1 cellular context compared by ENCODE assay signal in genomic region chr12:38898001-38898684, GRCh38.
TF ChIP-seq lines count a peak whose summit lies in the region.

No MANE protein-coding gene starts in this region.

TF ChIP-seq in GM12878, 131 proteins besides CTCF, POLR2A, EP300 and RAD21:
- no peak for TF ChIP-seq EGR1 (IDR thresholded peaks at IDR 0.05; ENCODE audit: borderline replicate concordance in 1 of 2, low read depth in 2 of 2, low read length in 2 of 2)
- TF ChIP-seq STAT3 (IDR thresholded peaks at IDR 0.05; ENCODE audit: low read depth, low read length): no peak
- no peak for TF ChIP-seq RELB (IDR thresholded peaks at IDR 0.05; ENCODE audit: low read depth)
- no peak for TF ChIP-seq TBL1XR1 (IDR thresholded peaks at IDR 0.05; ENCODE audit: low read depth, low read length)
- TF ChIP-seq SPI1 (IDR thresholded peaks at IDR 0.05; ENCODE audit: borderline replicate concordance, insufficient read depth, low read depth, low read length): no peak
- TF ChIP-seq E2F8 (IDR thresholded peaks at IDR 0.05; ENCODE audit: low read depth, partially characterized antibody): no peak
- no peak for TF ChIP-seq POLR2AphosphoS2 (IDR thresholded peaks at IDR 0.05; ENCODE audit: low read depth, low read length)
- TF ChIP-seq NFXL1 (IDR thresholded peaks at IDR 0.05; ENCODE audit: borderline replicate concordance): no peak
- TF ChIP-seq NBN (IDR thresholded peaks at IDR 0.05): no peak
- no peak for TF ChIP-seq TCF12 (IDR thresholded peaks at IDR 0.05; ENCODE audit: low read depth, low read length)
- TF ChIP-seq MTA3 (IDR thresholded peaks at IDR 0.05; ENCODE audit: borderline replicate concordance, low read length): no peak
- TF ChIP-seq SUZ12 (IDR thresholded peaks at IDR 0.05; ENCODE audit: unreplicated experiment): no peak
- no peak for TF ChIP-seq MEF2A (IDR thresholded peaks at IDR 0.05; ENCODE audit: insufficient read depth, low read depth, low read length)
- TF ChIP-seq GABPA (IDR thresholded peaks at IDR 0.05; ENCODE audit: low read depth): no peak
- TF ChIP-seq RELA (IDR thresholded peaks at IDR 0.05; ENCODE audit: borderline replicate concordance, partially characterized antibody): no peak
- TF ChIP-seq IRF5 (IDR thresholded peaks at IDR 0.05; ENCODE audit: borderline replicate concordance): no peak
- TF ChIP-seq HDAC2 (IDR thresholded peaks at IDR 0.05): no peak
- TF ChIP-seq SP1 (IDR thresholded peaks at IDR 0.05; ENCODE audit: low read depth, low read length): no peak
- no peak for TF ChIP-seq LARP7 (IDR thresholded peaks at IDR 0.05)
- TF ChIP-seq ZNF384 (IDR thresholded peaks at IDR 0.05; ENCODE audit: borderline replicate concordance, low read depth, low read length): no peak
